In the genomic region with DNA sequence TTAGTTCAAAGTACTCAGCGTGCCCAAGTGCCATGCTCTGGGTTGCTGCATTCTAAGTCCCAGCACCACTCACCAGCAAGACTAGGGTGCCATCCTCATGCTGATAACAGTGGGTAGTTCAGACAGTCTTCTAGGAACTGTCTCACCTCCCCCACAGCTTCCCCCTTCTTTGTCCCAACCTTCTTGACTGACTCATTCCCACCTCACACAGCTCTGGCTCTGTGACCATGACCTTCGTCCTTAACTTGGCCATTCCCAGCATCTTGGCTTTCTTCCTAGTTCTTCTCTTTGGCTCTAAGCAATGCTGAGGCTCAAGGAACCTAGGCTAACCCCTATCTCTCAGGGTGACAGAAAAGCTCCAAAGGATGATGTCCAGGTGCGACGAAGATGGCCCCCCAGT, we compare ENCODE assay signal across 15 cellular contexts. TPM values are rescaled to one million over a fixed set of nuclear protein-coding genes. Genes with fewer than 3 reads are reported as not detected.
DNase-seq lines count a peak whose midpoint lies in the region; ATAC-seq and TF ChIP-seq lines count a peak whose summit lies in the region.
"Had no signal": no experiment of that assay in that cellular context is flagged by ENCODE, and none has a peak within 500 bp of the region (broad histone marks: within the 10 kb centered on the region; RNA-seq: fewer than 3 reads in every experiment).

No MANE protein-coding gene starts in this region.

- peak overlapping the region; percentile 85; the same call in 1 of the 2 replicates for H3K9ac ChIP-seq in OCI-LY1 (ENCODE audit: low read length)

- intact Hi-C loops in body of pancreas (cut with DNase I), result no loop called here

- no peak for DNase-seq in effector memory CD4-positive, alpha-beta T cell
- no peak for DNase-seq in effector CD8-positive, alpha-beta T cell (lab: John Stamatoyannopoulos, UW)
- DNase-seq in NCI-H82 (lab: John Stamatoyannopoulos, UW), result no peak
- no peak for DNase-seq in body of pancreas
- DNase-seq in stimulated activated CD4-positive, alpha-beta T cell treated with anti-CD3 and anti-CD28 coated beads, Interleukin-1b, Interleukin-23, amount 100 ng/mL, for 48 hours, result no peak
- DNase-seq: central memory CD4-positive, alpha-beta T cell; gastrocnemius medialis; HCEC 1CT; mammary epithelial cell; right cardiac atrium; stimulated activated CD4-positive, alpha-beta T cell treated with anti-CD3 and anti-CD28 coated beads, Interleukin-2, amount 100 ng/mL, for 48 hours; stimulated activated CD8-positive, alpha-beta memory T cell treated with anti-CD3 and anti-CD28 coated beads, Interleukin-4, amount 100 ng/mL, for 48 hours had no signal

- H3K79me2 ChIP-seq in DOHH2 (ENCODE audit: control insufficient read depth, low read length) (no peaks in the 10 kb centered on the region), OCI-LY1 (ENCODE audit: insufficient read depth, low read length) (no peaks in the 10 kb centered on the region)

- peaks cover 90% of the 10 kb centered on the region for H3K4me1 Mint-ChIP-seq in stimulated activated memory B cell treated with anti-CD40 and anti-IgM and Interleukin-4, amounts not matched to agents 10 μg/mL and 1 μg/mL and 100 μg/mL, for 72 hours

- H3K27me3 Mint-ChIP-seq in stimulated activated memory B cell treated with anti-CD40 and anti-IgM and Interleukin-4, amounts not matched to agents 10 μg/mL and 1 μg/mL and 100 μg/mL, for 72 hours, result no peaks in the 10 kb centered on the region

- no peaks in the 10 kb centered on the region for H3K36me3 Mint-ChIP-seq in stimulated activated memory B cell treated with anti-CD40 and anti-IgM and Interleukin-4, amounts not matched to agents 10 μg/mL and 1 μg/mL and 100 μg/mL, for 72 hours

- H3K9me2 ChIP-seq in DOHH2 (replicated peaks; ENCODE audit: control insufficient read depth, low read length) (no peaks in the 10 kb centered on the region), OCI-LY1 (ENCODE audit: low read depth, low read length) (no peaks in the 10 kb centered on the region)

- H2AFZ ChIP-seq in OCI-LY1 (ENCODE audit: low read length), result no peak overlapping the region

- ATAC-seq in stimulated activated memory B cell treated with anti-CD40 and anti-IgM and Interleukin-4, amounts not matched to agents 10 μg/mL and 1 μg/mL and 100 μg/mL, for 72 hours, result no peak
- no peak for ATAC-seq in body of pancreas
- ATAC-seq: gastrocnemius medialis, right cardiac atrium had no signal

- peak overlapping the region; percentile 86 for H3K4me2 ChIP-seq in DOHH2 (ENCODE audit: low read length)
- H3K4me2 ChIP-seq in OCI-LY1 (ENCODE audit: low read length), result no peak overlapping the region

- H3K9me3 ChIP-seq in DOHH2 (ENCODE audit: control insufficient read depth, insufficient read depth, low read length), result no peaks in the 10 kb centered on the region
- no peaks in the 10 kb centered on the region for H3K9me3 ChIP-seq in OCI-LY1 (ENCODE audit: low read length)
- H3K9me3 ChIP-seq in effector memory CD4-positive, alpha-beta T cell (ENCODE audit: control insufficient read depth, low read length), result no peaks in the 10 kb centered on the region
- no peaks in the 10 kb centered on the region for H3K9me3 ChIP-seq in body of pancreas
- H3K9me3 ChIP-seq: gastrocnemius medialis had no signal

- peak overlapping the region; percentile 93 for H3K27ac Mint-ChIP-seq in stimulated activated memory B cell treated with anti-CD40 and anti-IgM and Interleukin-4, amounts not matched to agents 10 μg/mL and 1 μg/mL and 100 μg/mL, for 72 hours

- H3K4me1 ChIP-seq in DOHH2 (ENCODE audit: control insufficient read depth, low read length) (peaks cover 95% of the 10 kb centered on the region), OCI-LY1 (ENCODE audit: insufficient read depth, low read length, severe bottlenecking) (peaks cover 95% of the 10 kb centered on the region), body of pancreas (no peaks in the 10 kb centered on the region)
- peaks cover 72% of the 10 kb centered on the region for H3K4me1 ChIP-seq in effector memory CD4-positive, alpha-beta T cell (ENCODE audit: control insufficient read depth, insufficient read depth, low read length, poor library complexity, severe bottlenecking)
- H3K4me1 ChIP-seq: gastrocnemius medialis had no signal

- no peak for TF ChIP-seq POLR2A in body of pancreas (IDR thresholded peaks at IDR 0.05)

- H3K27ac ChIP-seq in DOHH2 (ENCODE audit: low read depth, low read length) (peak overlapping the region; percentile 92), OCI-LY1 (ENCODE audit: low read depth, low read length, poor library complexity, severe bottlenecking) (peak overlapping the region; percentile 100), body of pancreas (no peak overlapping the region)
- H3K27ac ChIP-seq in effector memory CD4-positive, alpha-beta T cell (ENCODE audit: insufficient read depth, low read length, poor library complexity, severe bottlenecking), result peak overlapping the region; percentile 94
- H3K27ac ChIP-seq: gastrocnemius medialis had no signal

- H3K4me3 ChIP-seq in DOHH2 (ENCODE audit: low read length), result peak overlapping the region; percentile 58; the same call in 1 of the 2 replicates
- no peak overlapping the region for H3K4me3 ChIP-seq in OCI-LY1 (ENCODE audit: low read depth, low read length, poor library complexity, severe bottlenecking)
- no peak overlapping the region for H3K4me3 ChIP-seq in effector memory CD4-positive, alpha-beta T cell (ENCODE audit: insufficient read depth, low read depth, low read length, poor library complexity, severe bottlenecking)
- H3K4me3 ChIP-seq in body of pancreas, result no peak overlapping the region
- H3K4me3 ChIP-seq: gastrocnemius medialis had no signal

- no peaks in the 10 kb centered on the region for H3K9me3 Mint-ChIP-seq in stimulated activated memory B cell treated with anti-CD40 and anti-IgM and Interleukin-4, amounts not matched to agents 10 μg/mL and 1 μg/mL and 100 μg/mL, for 72 hours

- peaks cover 40% of the 10 kb centered on the region for H3F3A ChIP-seq in DOHH2 (ENCODE audit: control insufficient read depth, insufficient read depth)
- peaks cover 18% of the 10 kb centered on the region for H3F3A ChIP-seq in OCI-LY1 (ENCODE audit: insufficient read depth, low read length)

- 73 to 80% methylated on average over 4 of the region's 4 CpGs for whole genome bisulfite sequencing in body of pancreas, 2 donors

- H3K4me3 Mint-ChIP-seq in stimulated activated memory B cell treated with anti-CD40 and anti-IgM and Interleukin-4, amounts not matched to agents 10 μg/mL and 1 μg/mL and 100 μg/mL, for 72 hours, result no peak overlapping the region

- H4K20me1 ChIP-seq in DOHH2 (ENCODE audit: control insufficient read depth, insufficient read depth, low read depth, low read length) (no peaks in the 10 kb centered on the region), OCI-LY1 (ENCODE audit: insufficient read depth, low read length) (no peaks in the 10 kb centered on the region)

- H3K27me3 ChIP-seq in DOHH2 (ENCODE audit: control insufficient read depth, low read length) (no peaks in the 10 kb centered on the region), OCI-LY1 (ENCODE audit: insufficient read depth, low read length) (no peaks in the 10 kb centered on the region), body of pancreas (no peaks in the 10 kb centered on the region)
- H3K27me3 ChIP-seq in effector memory CD4-positive, alpha-beta T cell (replicated peaks; ENCODE audit: control insufficient read depth, insufficient read depth, low read length, poor library complexity, severe bottlenecking), result no peaks in the 10 kb centered on the region
- H3K27me3 ChIP-seq: gastrocnemius medialis had no signal

- H3K36me3 ChIP-seq in DOHH2 (ENCODE audit: control insufficient read depth, low read length) (no peaks in the 10 kb centered on the region), OCI-LY1 (ENCODE audit: insufficient read depth, low read length) (no peaks in the 10 kb centered on the region), body of pancreas (replicated peaks in 1 of 2; ENCODE audit: insufficient read depth in 1 of 2, low read depth in 2 of 2) (no peaks in the 10 kb centered on the region)
- no peaks in the 10 kb centered on the region for H3K36me3 ChIP-seq in effector memory CD4-positive, alpha-beta T cell (ENCODE audit: control insufficient read depth, insufficient read depth, low read length)
- H3K36me3 ChIP-seq: gastrocnemius medialis had no signal

- TF ChIP-seq CTCF in DOHH2 (IDR thresholded peaks at IDR 0.05; ENCODE audit: low read depth, low read length, poor library complexity, severe bottlenecking) (no peak), OCI-LY1 (IDR thresholded peaks at IDR 0.05; ENCODE audit: low read length) (no peak), body of pancreas (IDR thresholded peaks at IDR 0.05) (no peak)

RNA-seq across cellular contexts. Expression of gene CXCR4, which starts 20.0 kb away (rescaled TPM):
- total RNA-seq in body of pancreas, result 10 to 100 TPM in 1 of 2 donors, under 1 TPM in 1; 0.33 to 10.6 TPM
- total RNA-seq: mammary epithelial cell had no signal

Comparison
In these comparisons a context has a peak if more than half of its experiments do, and no peak if none do; other contexts are left out.
1. H3K27ac ChIP-seq: peak in DOHH2 (single experiment), OCI-LY1 (single experiment) and effector memory CD4-positive, alpha-beta T cell (single experiment); none in body of pancreas (0 of 4).